ENCODE assay signal across 10 cellular contexts in genomic region chr2:127157651-127158460, GRCh38. TPM values are rescaled to one million over a fixed set of nuclear protein-coding genes. Genes with fewer than 3 reads are reported as not detected.
DNase-seq lines count a peak whose midpoint lies in the region; ATAC-seq, FAIRE-seq and TF ChIP-seq lines count a peak whose summit lies in the region.
"Had no signal": no experiment of that assay in that cellular context is flagged by ENCODE, and none has a peak within 500 bp of the region (broad histone marks: within the 10 kb centered on the region; RNA-seq: fewer than 3 reads in every experiment).

No MANE protein-coding gene starts in this region.

- H3K27me3 Mint-ChIP-seq in CD14-positive monocyte (ENCODE audit: low read depth in 3 of 3): peaks cover 1 to 4% (median 3%) of the 10 kb centered on the region in 3 donors
- H3K27me3 Mint-ChIP-seq in nephron progenitor cell (ENCODE audit: low read depth, poor library complexity): no peaks in the 10 kb centered on the region
- H3K27me3 Mint-ChIP-seq in activated T-cell treated with anti-CD3 and anti-CD28 coated beads, Interleukin-2, amount 50 U/mL, for 72 hours (ENCODE audit: low read depth): no peaks in the 10 kb centered on the region

- H3K4me1 Mint-ChIP-seq in CD14-positive monocyte: peaks cover 10% of the 10 kb centered on the region
- peaks cover 65% of the 10 kb centered on the region for H3K4me1 Mint-ChIP-seq in nephron progenitor cell
- no peaks in the 10 kb centered on the region for H3K4me1 Mint-ChIP-seq in activated T-cell treated with anti-CD3 and anti-CD28 coated beads, Interleukin-2, amount 50 U/mL, for 72 hours (ENCODE audit: low read depth)

- intact Hi-C loops in CD14-positive monocyte (cut with micrococcal nuclease): no loop called here

- TF ChIP-seq CTCF in CD14-positive monocyte (IDR thresholded peaks at IDR 0.05): no peak
- peak; percentile 49 for TF ChIP-seq CTCF in choroid plexus epithelial cell (conservative IDR thresholded peaks at IDR 0.05; ENCODE audit: low read depth, low read length)
- peak; percentile 62 for TF ChIP-seq CTCF in nephron progenitor cell (IDR thresholded peaks at IDR 0.05)
- TF ChIP-seq CTCF in D721Med (IDR thresholded peaks at IDR 0.05; ENCODE audit: insufficient read depth, missing control alignments): no peak

- H3K4me3 Mint-ChIP-seq in CD14-positive monocyte (no peak overlapping the region), nephron progenitor cell (no peak overlapping the region)
- no peak overlapping the region for H3K4me3 Mint-ChIP-seq in activated T-cell treated with anti-CD3 and anti-CD28 coated beads, Interleukin-2, amount 50 U/mL, for 72 hours

- ATAC-seq in activated T-cell treated with anti-CD3 and anti-CD28 coated beads, Interleukin-2, amount 50 U/mL, for 72 hours (replicated peaks in 1 of 2): no peak
- no peak for ATAC-seq in GM19324 (IDR thresholded peaks at IDR 0.05; ENCODE audit: low FRiP score, unreplicated experiment)

- no peak for FAIRE-seq in D721Med (lab: Jason Lieb, UNC)
- FAIRE-seq: G401.6 had no signal

- H3K27ac Mint-ChIP-seq in CD14-positive monocyte: peak overlapping the region in 4 of 7 donors; percentile 4 to 64 (median 30)
- peak overlapping the region; percentile 64 for H3K27ac Mint-ChIP-seq in nephron progenitor cell
- H3K27ac Mint-ChIP-seq in activated T-cell treated with anti-CD3 and anti-CD28 coated beads, Interleukin-2, amount 50 U/mL, for 72 hours: no peak overlapping the region

- H3K36me3 Mint-ChIP-seq in CD14-positive monocyte: no peaks in the 10 kb centered on the region
- no peaks in the 10 kb centered on the region for H3K36me3 Mint-ChIP-seq in nephron progenitor cell (ENCODE audit: low read depth)
- no peaks in the 10 kb centered on the region for H3K36me3 Mint-ChIP-seq in activated T-cell treated with anti-CD3 and anti-CD28 coated beads, Interleukin-2, amount 50 U/mL, for 72 hours (ENCODE audit: insufficient read depth in 2 of 2)

- no peak overlapping the region for H3K4me3 ChIP-seq in choroid plexus epithelial cell (ENCODE audit: low read depth, low read length)

- DNase-seq in CD14-positive monocyte (ENCODE audit: low spot score) (no peak), HS-27A (ENCODE audit: low read depth) (peak; percentile 90), choroid plexus epithelial cell (ENCODE audit: low read depth) (peak; percentile 23), nephron progenitor cell (peak; percentile 62), D721Med (ENCODE audit: insufficient read length, low spot score) (no peak), NCI-H510A treated with DMSO at 0.1 percent for 48 hours (lab: John Stamatoyannopoulos, UW) (no peak)
- no peak for DNase-seq in activated T-cell treated with anti-CD3 and anti-CD28 coated beads, Interleukin-2, amount 50 U/mL, for 72 hours
- DNase-seq: foreskin melanocyte had no signal

- H3K9me3 Mint-ChIP-seq in CD14-positive monocyte: peaks cover 0 to 4% (median 0%) of the 10 kb centered on the region in 7 donors
- peaks cover 4% of the 10 kb centered on the region for H3K9me3 Mint-ChIP-seq in nephron progenitor cell
- H3K9me3 Mint-ChIP-seq in activated T-cell treated with anti-CD3 and anti-CD28 coated beads, Interleukin-2, amount 50 U/mL, for 72 hours: no peaks in the 10 kb centered on the region

RNA-seq across cellular contexts. Expression of gene BIN1, which starts 50.9 kb away (rescaled TPM):
- 1 to 10 TPM; 4.1 to 7.5 TPM for polyA plus RNA-seq in CD14-positive monocyte
- 100 to 1,000 TPM in 1 of 2 donors, 10 to 100 TPM in 1; 87.3 to 127 TPM for total RNA-seq in activated T-cell treated with anti-CD3 and anti-CD28 coated beads, Interleukin-2, amount 50 U/mL, for 72 hours

Comparison
In these comparisons a context has a peak if more than half of its experiments do, and no peak if none do; other contexts are left out.
1. DNase-seq: peak in HS-27A (single experiment), choroid plexus epithelial cell (single experiment) and nephron progenitor cell (single experiment); none in CD14-positive monocyte (single experiment), activated T-cell treated with anti-CD3 and anti-CD28 coated beads, Interleukin-2, amount 50 U/mL, for 72 hours (0 of 2), D721Med (single experiment) and NCI-H510A treated with DMSO at 0.1 percent for 48 hours (single experiment).
2. CTCF ChIP-seq: peak in choroid plexus epithelial cell (single experiment) and nephron progenitor cell (single experiment); none in CD14-positive monocyte (single experiment) and D721Med (single experiment).